2 cellular contexts compared by ENCODE assay signal in the genomic region with DNA sequence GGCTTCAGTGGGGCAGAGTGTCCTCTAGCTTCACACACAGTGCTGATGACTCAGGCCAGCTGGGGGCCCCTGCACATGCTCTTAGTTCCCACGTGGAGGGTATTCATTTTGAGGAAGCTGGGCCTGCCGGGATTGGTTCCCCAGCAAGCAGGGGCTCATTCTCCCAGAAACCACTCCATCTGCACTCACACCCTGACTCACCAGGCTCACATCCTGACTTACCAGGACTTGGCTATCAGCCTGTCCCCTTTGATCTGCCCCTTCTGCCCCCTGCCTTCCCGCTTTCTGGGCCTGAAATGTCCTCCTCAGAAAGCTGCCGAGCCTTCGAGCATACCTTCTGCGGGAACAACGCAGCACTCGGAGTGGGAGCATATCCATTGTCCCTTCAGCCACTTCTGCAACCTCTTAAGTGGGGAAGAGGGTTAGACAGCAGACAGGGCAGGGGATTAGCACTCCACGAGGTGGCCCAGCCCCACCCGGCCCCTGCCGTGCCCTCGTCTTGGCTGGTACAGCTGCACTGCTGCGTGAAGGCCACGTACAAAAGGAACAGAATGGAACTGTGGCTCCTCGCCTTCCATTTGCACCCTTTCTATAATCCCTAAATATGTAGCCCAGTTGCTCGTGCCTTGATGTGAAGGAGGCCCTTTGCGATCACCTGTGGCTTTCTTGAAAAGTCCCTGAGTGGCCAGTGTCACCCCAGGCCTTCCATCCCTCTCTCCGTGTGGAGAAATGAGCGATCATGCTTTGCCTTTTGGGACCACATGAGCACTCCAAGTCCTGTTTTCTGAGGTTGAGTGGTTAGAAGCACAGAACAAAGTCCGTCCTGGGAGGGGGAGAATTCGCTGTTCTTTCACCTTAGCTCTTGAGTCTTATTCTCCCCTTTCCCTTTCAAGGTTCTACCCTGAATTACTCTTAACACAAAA.
A peak's percentile ranks its signal among the peaks of the same experiment; 100 is the strongest.
TF ChIP-seq lines count a peak whose summit lies in the region.

No MANE protein-coding gene starts in this region.

TF ChIP-seq in HEK293, 187 proteins besides CTCF, POLR2A, EP300 and RAD21 (continued from another document):
- TF ChIP-seq ZNF311 (tag by site-specific recombination; IDR thresholded peaks at IDR 0.05; ENCODE audit: borderline replicate concordance) (no peak), ZNF23 (tag by site-specific recombination; IDR thresholded peaks at IDR 0.05; ENCODE audit: borderline replicate concordance) (no peak), ZNF624 (tag by site-specific recombination; IDR thresholded peaks at IDR 0.05) (no peak), ZIC2 (tag by site-specific recombination; IDR thresholded peaks at IDR 0.05) (0 out of 2 replicates have a peak, but pooled peaks have one; percentile 23), TCF7L2 (IDR thresholded peaks at IDR 0.05; ENCODE audit: borderline replicate concordance, low read depth, low read length) (no peak), ZNF548 (tag by site-specific recombination; IDR thresholded peaks at IDR 0.05) (no peak)

TF ChIP-seq in SK-N-SH, 30 proteins besides CTCF, POLR2A, EP300 and RAD21:
- TF ChIP-seq, protein P1, sequence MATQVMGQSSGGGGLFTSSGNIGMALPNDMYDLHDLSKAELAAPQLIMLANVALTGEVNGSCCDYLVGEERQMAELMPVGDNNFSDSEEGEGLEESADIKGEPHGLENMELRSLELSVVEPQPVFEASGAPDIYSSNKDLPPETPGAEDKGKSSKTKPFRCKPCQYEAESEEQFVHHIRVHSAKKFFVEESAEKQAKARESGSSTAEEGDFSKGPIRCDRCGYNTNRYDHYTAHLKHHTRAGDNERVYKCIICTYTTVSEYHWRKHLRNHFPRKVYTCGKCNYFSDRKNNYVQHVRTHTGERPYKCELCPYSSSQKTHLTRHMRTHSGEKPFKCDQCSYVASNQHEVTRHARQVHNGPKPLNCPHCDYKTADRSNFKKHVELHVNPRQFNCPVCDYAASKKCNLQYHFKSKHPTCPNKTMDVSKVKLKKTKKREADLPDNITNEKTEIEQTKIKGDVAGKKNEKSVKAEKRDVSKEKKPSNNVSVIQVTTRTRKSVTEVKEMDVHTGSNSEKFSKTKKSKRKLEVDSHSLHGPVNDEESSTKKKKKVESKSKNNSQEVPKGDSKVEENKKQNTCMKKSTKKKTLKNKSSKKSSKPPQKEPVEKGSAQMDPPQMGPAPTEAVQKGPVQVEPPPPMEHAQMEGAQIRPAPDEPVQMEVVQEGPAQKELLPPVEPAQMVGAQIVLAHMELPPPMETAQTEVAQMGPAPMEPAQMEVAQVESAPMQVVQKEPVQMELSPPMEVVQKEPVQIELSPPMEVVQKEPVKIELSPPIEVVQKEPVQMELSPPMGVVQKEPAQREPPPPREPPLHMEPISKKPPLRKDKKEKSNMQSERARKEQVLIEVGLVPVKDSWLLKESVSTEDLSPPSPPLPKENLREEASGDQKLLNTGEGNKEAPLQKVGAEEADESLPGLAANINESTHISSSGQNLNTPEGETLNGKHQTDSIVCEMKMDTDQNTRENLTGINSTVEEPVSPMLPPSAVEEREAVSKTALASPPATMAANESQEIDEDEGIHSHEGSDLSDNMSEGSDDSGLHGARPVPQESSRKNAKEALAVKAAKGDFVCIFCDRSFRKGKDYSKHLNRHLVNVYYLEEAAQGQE (IDR thresholded peaks at IDR 0.05; ENCODE audit: low read depth, low read length), result no peak
- TF ChIP-seq FOSL2 (IDR thresholded peaks at IDR 0.05; ENCODE audit: borderline replicate concordance, low read depth) (peak; percentile 14; the same call in 1 of the 2 replicates), JUND (IDR thresholded peaks at IDR 0.05) (no peak), GATA2 (CRISPR knock-in tag; IDR thresholded peaks at IDR 0.05) (no peak), TEAD4 (IDR thresholded peaks at IDR 0.05; ENCODE audit: borderline replicate concordance, insufficient read depth) (no peak), MAX (IDR thresholded peaks at IDR 0.05; ENCODE audit: low read depth) (peak; percentile 93), RXRA (IDR thresholded peaks at IDR 0.05; ENCODE audit: borderline replicate concordance, low read depth) (no peak), RFX5 (IDR thresholded peaks at IDR 0.05; ENCODE audit: low read length) (no peak), POLR2AphosphoS5 (IDR thresholded peaks at IDR 0.05; ENCODE audit: low read depth, low read length) (no peak)
- TF ChIP-seq, protein P2, sequence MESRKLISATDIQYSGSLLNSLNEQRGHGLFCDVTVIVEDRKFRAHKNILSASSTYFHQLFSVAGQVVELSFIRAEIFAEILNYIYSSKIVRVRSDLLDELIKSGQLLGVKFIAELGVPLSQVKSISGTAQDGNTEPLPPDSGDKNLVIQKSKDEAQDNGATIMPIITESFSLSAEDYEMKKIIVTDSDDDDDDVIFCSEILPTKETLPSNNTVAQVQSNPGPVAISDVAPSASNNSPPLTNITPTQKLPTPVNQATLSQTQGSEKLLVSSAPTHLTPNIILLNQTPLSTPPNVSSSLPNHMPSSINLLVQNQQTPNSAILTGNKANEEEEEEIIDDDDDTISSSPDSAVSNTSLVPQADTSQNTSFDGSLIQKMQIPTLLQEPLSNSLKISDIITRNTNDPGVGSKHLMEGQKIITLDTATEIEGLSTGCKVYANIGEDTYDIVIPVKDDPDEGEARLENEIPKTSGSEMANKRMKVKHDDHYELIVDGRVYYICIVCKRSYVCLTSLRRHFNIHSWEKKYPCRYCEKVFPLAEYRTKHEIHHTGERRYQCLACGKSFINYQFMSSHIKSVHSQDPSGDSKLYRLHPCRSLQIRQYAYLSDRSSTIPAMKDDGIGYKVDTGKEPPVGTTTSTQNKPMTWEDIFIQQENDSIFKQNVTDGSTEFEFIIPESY (IDR thresholded peaks at IDR 0.05; ENCODE audit: borderline replicate concordance, low read depth), result no peak
- TF ChIP-seq, protein P3, sequence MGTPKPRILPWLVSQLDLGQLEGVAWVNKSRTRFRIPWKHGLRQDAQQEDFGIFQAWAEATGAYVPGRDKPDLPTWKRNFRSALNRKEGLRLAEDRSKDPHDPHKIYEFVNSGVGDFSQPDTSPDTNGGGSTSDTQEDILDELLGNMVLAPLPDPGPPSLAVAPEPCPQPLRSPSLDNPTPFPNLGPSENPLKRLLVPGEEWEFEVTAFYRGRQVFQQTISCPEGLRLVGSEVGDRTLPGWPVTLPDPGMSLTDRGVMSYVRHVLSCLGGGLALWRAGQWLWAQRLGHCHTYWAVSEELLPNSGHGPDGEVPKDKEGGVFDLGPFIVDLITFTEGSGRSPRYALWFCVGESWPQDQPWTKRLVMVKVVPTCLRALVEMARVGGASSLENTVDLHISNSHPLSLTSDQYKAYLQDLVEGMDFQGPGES (IDR thresholded peaks at IDR 0.05; ENCODE audit: low read depth, low read length), result no peak
